32 cellular contexts compared by ENCODE assay signal in the genomic region with DNA sequence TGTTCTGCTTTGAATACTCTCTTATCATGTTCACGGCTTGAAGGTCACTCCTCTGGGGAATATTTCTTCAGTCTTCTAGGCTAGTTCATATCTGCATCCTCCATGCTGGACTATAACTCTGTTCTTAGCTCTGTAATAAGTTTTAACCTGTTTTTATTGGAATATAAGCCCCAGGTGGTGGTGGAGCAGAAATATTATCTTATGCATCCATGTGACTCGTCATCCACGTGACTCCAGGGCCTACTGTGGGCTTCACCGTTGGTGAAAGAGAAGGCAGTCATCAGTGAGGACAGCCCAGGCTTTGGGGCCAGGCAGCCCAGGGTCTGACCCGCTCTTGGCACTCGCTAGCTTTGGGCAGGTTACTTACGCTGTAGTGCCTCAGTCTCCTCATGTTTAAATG.
"Had no signal": no experiment of that assay in that cellular context is flagged by ENCODE, and none has a peak within 500 bp of the region (broad histone marks: within the 10 kb centered on the region; RNA-seq: fewer than 3 reads in every experiment).

No MANE protein-coding gene starts in this region.

- DNase-seq: activated CD4-positive, alpha-beta memory T cell treated with anti-CD3 and anti-CD28 coated beads, Interleukin-2, amount 10 ng/mL, durations not matched to agents 7 days and 5 days; activated CD4-positive, alpha-beta T cell treated with anti-CD3 and anti-CD28 coated beads for 1 hour; activated CD4-positive, alpha-beta T cell treated with anti-CD3 and anti-CD28 coated beads for 48 hours; activated CD4-positive, CD25-positive, alpha-beta regulatory T cell; activated CD8-positive, alpha-beta memory T cell treated with anti-CD3 and anti-CD28 coated beads for 24 hours; activated CD8-positive, alpha-beta memory T cell treated with anti-CD3 and anti-CD28 coated beads, Interleukin-2, amount 10 ng/mL, durations not matched to agents 7 days and 5 days; activated CD8-positive, alpha-beta memory T cell treated with anti-CD3 and anti-CD28 coated beads, Interleukin-2, amount 50 U/mL, for 48 hours; activated effector memory CD4-positive, alpha-beta T cell treated with Interleukin-2 at 50 U/mL for 16 hours; activated naive CD4-positive, alpha-beta T cell treated with anti-CD3 and anti-CD28 coated beads, Interleukin-2, amount 10 ng/mL, durations not matched to agents 7 days and 5 days; activated naive CD8-positive, alpha-beta T cell treated with anti-CD3 and anti-CD28 coated beads, Interleukin-2, amount 50 U/mL, for 24 hours; activated T-cell treated with anti-CD3 and anti-CD28 coated beads, Interleukin-2, amount 50 U/mL, for 48 hours; aorta; brain microvascular endothelial cell; central memory CD4-positive, alpha-beta T cell; Kasumi-1; KG1; NCI-H1048; NCI-H1105 treated with DMSO at 0.1 percent for 48 hours; NCI-H1436; NCI-H1694; NCI-H2029; NCI-H345; NCI-H524 treated with DMSO at 0.1 percent for 48 hours; NK-92 treated with Interleukin-12 subunit alpha and Interleukin-12 subunit beta, amount 100 ng/mL, for 24 hours; OCI-M1; SHP77; SJCRH30; T1000; WERI-Rb-1 had no signal

- H3K27me3 Mint-ChIP-seq: activated naive CD8-positive, alpha-beta T cell treated with anti-CD3 and anti-CD28 coated beads, Interleukin-2, amount 50 U/mL, for 24 hours had no signal

- H3K4me1 Mint-ChIP-seq: activated naive CD4-positive, alpha-beta T cell treated with anti-CD3 and anti-CD28 coated beads, Interleukin-2, amount 10 ng/mL, durations not matched to agents 7 days and 5 days; activated naive CD8-positive, alpha-beta T cell treated with anti-CD3 and anti-CD28 coated beads, Interleukin-2, amount 50 U/mL, for 24 hours had no signal

- H3K4me1 ChIP-seq: SJCRH30 had no signal

- H3K9me3 ChIP-seq: SJCRH30 had no signal

- H3K27me3 ChIP-seq: brain microvascular endothelial cell, SJCRH30 had no signal

- H3K27ac ChIP-seq: brain microvascular endothelial cell, SJCRH30, SK-N-MC, WERI-Rb-1 had no signal

- H3K36me3 Mint-ChIP-seq: activated CD8-positive, alpha-beta memory T cell treated with anti-CD3 and anti-CD28 coated beads, Interleukin-2, amount 10 ng/mL, durations not matched to agents 7 days and 5 days; activated naive CD4-positive, alpha-beta T cell treated with anti-CD3 and anti-CD28 coated beads, Interleukin-2, amount 10 ng/mL, durations not matched to agents 7 days and 5 days; activated naive CD8-positive, alpha-beta T cell had no signal

- H3K36me3 ChIP-seq: brain microvascular endothelial cell, SJCRH30, WERI-Rb-1 had no signal

- H3K9me3 Mint-ChIP-seq: activated CD4-positive, alpha-beta memory T cell treated with anti-CD3 and anti-CD28 coated beads, Interleukin-2, amount 10 ng/mL, durations not matched to agents 7 days and 5 days; activated naive CD4-positive, alpha-beta T cell treated with anti-CD3 and anti-CD28 coated beads, Interleukin-2, amount 10 ng/mL, durations not matched to agents 7 days and 5 days; activated naive CD8-positive, alpha-beta T cell treated with anti-CD3 and anti-CD28 coated beads, Interleukin-2, amount 50 U/mL, for 24 hours had no signal

- H3K4me3 Mint-ChIP-seq: activated CD4-positive, alpha-beta memory T cell treated with anti-CD3 and anti-CD28 coated beads, Interleukin-2, amount 10 ng/mL, durations not matched to agents 7 days and 5 days; activated CD8-positive, alpha-beta memory T cell treated with anti-CD3 and anti-CD28 coated beads, Interleukin-2, amount 10 ng/mL, durations not matched to agents 7 days and 5 days; activated naive CD4-positive, alpha-beta T cell treated with anti-CD3 and anti-CD28 coated beads, Interleukin-2, amount 10 ng/mL, durations not matched to agents 7 days and 5 days; activated naive CD8-positive, alpha-beta T cell; activated naive CD8-positive, alpha-beta T cell treated with anti-CD3 and anti-CD28 coated beads, Interleukin-2, amount 50 U/mL, for 24 hours had no signal

- H3K4me3 ChIP-seq: SJCRH30, SK-N-MC had no signal

- ATAC-seq: activated CD8-positive, alpha-beta memory T cell treated with anti-CD3 and anti-CD28 coated beads, Interleukin-2, amount 10 ng/mL, durations not matched to agents 7 days and 5 days; activated naive CD8-positive, alpha-beta T cell treated with anti-CD3 and anti-CD28 coated beads, Interleukin-2, amount 50 U/mL, for 24 hours; Panc1 had no signal

- H3K27ac Mint-ChIP-seq: activated CD4-positive, alpha-beta memory T cell treated with anti-CD3 and anti-CD28 coated beads, Interleukin-2, amount 10 ng/mL, durations not matched to agents 7 days and 5 days; activated CD8-positive, alpha-beta memory T cell treated with anti-CD3 and anti-CD28 coated beads, Interleukin-2, amount 10 ng/mL, durations not matched to agents 7 days and 5 days; activated naive CD4-positive, alpha-beta T cell treated with anti-CD3 and anti-CD28 coated beads, Interleukin-2, amount 10 ng/mL, durations not matched to agents 7 days and 5 days; activated naive CD8-positive, alpha-beta T cell; activated naive CD8-positive, alpha-beta T cell treated with anti-CD3 and anti-CD28 coated beads, Interleukin-2, amount 50 U/mL, for 24 hours had no signal
